Comparison of ENCODE assay signal across 8 cellular contexts in genomic region chr1:2546515-2547209, GRCh38. TPM values are rescaled to one million over a fixed set of nuclear protein-coding genes. Genes with fewer than 3 reads are reported as not detected.
DNase-seq lines count a peak whose midpoint lies in the region; ATAC-seq and TF ChIP-seq lines count a peak whose summit lies in the region.

No MANE protein-coding gene starts in this region.

- ATAC-seq in GM18511 (IDR thresholded peaks at IDR 0.05; ENCODE audit: unreplicated experiment) (peak; percentile 42), HG03066 (IDR thresholded peaks at IDR 0.05; ENCODE audit: low read depth, unreplicated experiment) (peak; percentile 37), right lobe of liver (peak; percentile 64 to 76 (median 70))

- TF ChIP-seq POLR2A in right lobe of liver (IDR thresholded peaks at IDR 0.05), result peak; percentile 56

- H3K27me3 ChIP-seq in right lobe of liver, result no peaks in the 10 kb centered on the region

- WGBS in right lobe of liver (ENCODE audit: insufficient coverage, low coverage, low lambda C conversion rate, missing lambda C conversion rate), result no CpG with 5 or more reads among the region's 52 CpGs

- peak overlapping the region; percentile 95 to 99 (median 98) for H3K27ac ChIP-seq in right lobe of liver

- peak in 2 of 4 donors; percentile 12 to 37 for TF ChIP-seq CTCF in right lobe of liver (IDR thresholded peaks at IDR 0.05)

- intact Hi-C loops in right lobe of liver (cut with DNase I), result loop anchor here in 1 of 2 donors (5.0 kb wide), 1 partner anchor 129 kb away; no protein-coding TSS in a partner anchor

- no peaks in the 10 kb centered on the region for H3K36me3 ChIP-seq in right lobe of liver

- no peaks in the 10 kb centered on the region for H3K9me3 ChIP-seq in right lobe of liver

- peak overlapping the region; percentile 48 to 64 (median 61) for H3K4me3 ChIP-seq in right lobe of liver

- peaks cover 0 to 29% (median 14%) of the 10 kb centered on the region in 4 donors for H3K4me1 ChIP-seq in right lobe of liver

- peak; percentile 77 for DNase-seq in A172 (ENCODE audit: low spot score)
- DNase-seq in NCI-H460 (ENCODE audit: extremely low read depth, low read depth), result peak; percentile 80
- DNase-seq in activated CD4-positive, alpha-beta T cell treated with anti-CD3 and anti-CD28 coated beads, Interleukin-2, amount 50 U/mL, for 1 hour, result peak; percentile 76
- peak; percentile 85 to 88 for DNase-seq in dermis microvascular lymphatic vessel endothelial cell (ENCODE audit: low read depth in 2 of 2)
- DNase-seq in right lobe of liver, result peak; percentile 92 to 93 (median 92)
- DNase-seq in stimulated activated CD4-positive, alpha-beta T cell treated with anti-CD3 and anti-CD28 coated beads, Interleukin-4, amount 100 ng/mL, for 48 hours (ENCODE audit: low read depth in 2 of 2), result peak; percentile 76 to 78

RNA-seq across cellular contexts. Expression of gene TNFRSF14, which starts 9.5 kb away (rescaled TPM):
- 0.05 and 0.10 TPM in 2 replicates for total RNA-seq in A172 (2014; rRNA removed; shearing (Covaris generic))
- total RNA-seq in NCI-H460 (2014; rRNA removed; shearing (Covaris generic)), result 1.5 and 2.5 TPM in 2 replicates
- 9.7 and 14.5 TPM in 2 replicates for polyA plus RNA-seq in NCI-H460 (2014; cell fraction: nucleus; rRNA removed)
- total RNA-seq in dermis microvascular lymphatic vessel endothelial cell (66.8 and 150 TPM in 2 replicates), right lobe of liver (10 to 100 TPM; 31.0 to 54.8 (median 41.1) TPM)

RNA-seq across cellular contexts. Expression of gene HES5, which starts 16.6 kb away (rescaled TPM):
- total RNA-seq in A172 (2014; rRNA removed; shearing (Covaris generic)), result not detected in 2 replicates
- total RNA-seq in NCI-H460 (2014; rRNA removed; shearing (Covaris generic)), result not detected in 2 replicates
- polyA plus RNA-seq in NCI-H460 (2014; cell fraction: nucleus; rRNA removed), result not detected in 2 replicates
- total RNA-seq in dermis microvascular lymphatic vessel endothelial cell (0.13 TPM in 2 replicates), right lobe of liver (under 1 TPM in 2 of 6 experiments, not detected in 4; 0.18 to 0.25 TPM)

RNA-seq across cellular contexts. Expression of gene PANK4, which starts 20.3 kb away (rescaled TPM):
- total RNA-seq in A172 (2014; rRNA removed; shearing (Covaris generic)), result 6.5 and 7.7 TPM in 2 replicates
- total RNA-seq in NCI-H460 (2014; rRNA removed; shearing (Covaris generic)), result 9.5 and 12.5 TPM in 2 replicates
- 61.0 and 64.2 TPM in 2 replicates for polyA plus RNA-seq in NCI-H460 (2014; cell fraction: nucleus; rRNA removed)
- 18.6 and 25.9 TPM in 2 replicates for total RNA-seq in dermis microvascular lymphatic vessel endothelial cell
- 10 to 100 TPM in 5 of 6 experiments, 1 to 10 TPM in 1; 9.6 to 18.9 (median 13.4) TPM for total RNA-seq in right lobe of liver

RNA-seq across cellular contexts. Expression of gene PRXL2B, which starts 39.9 kb away (rescaled TPM):
- total RNA-seq in A172 (2014; rRNA removed; shearing (Covaris generic)), result 23.1 and 27.9 TPM in 2 replicates
- total RNA-seq in NCI-H460 (2014; rRNA removed; shearing (Covaris generic)), result 4.7 and 7.2 TPM in 2 replicates
- 25.9 and 71.9 TPM in 2 replicates for polyA plus RNA-seq in NCI-H460 (2014; cell fraction: nucleus; rRNA removed)
- total RNA-seq in dermis microvascular lymphatic vessel endothelial cell, result 55.7 and 107 TPM in 2 replicates
- 10 to 100 TPM in 3 of 6 experiments, 1 to 10 TPM in 3; 5.1 to 18.6 (median 11.1) TPM for total RNA-seq in right lobe of liver

Comparison
In these comparisons a context has a peak if more than half of its experiments do, and no peak if none do; other contexts are left out.
1. Peak in every context shown above with its lines: DNase-seq, ATAC-seq, H3K4me3 ChIP-seq and H3K27ac ChIP-seq.